Comparison of ENCODE assay signal across 35 cellular contexts in genomic region chr11:118827118-118827517, GRCh38. TPM values are rescaled to one million over a fixed set of nuclear protein-coding genes. Genes with fewer than 3 reads are reported as not detected.
"Had no signal": no experiment of that assay in that cellular context is flagged by ENCODE, and none has a peak within 500 bp of the region (broad histone marks: within the 10 kb centered on the region; RNA-seq: fewer than 3 reads in every experiment).

No MANE protein-coding gene starts in this region.

- H3K27ac ChIP-seq: ascending aorta, cardiac muscle cell, Peyer's patch, SJSA1 had no signal

- H3K4me3 ChIP-seq: ascending aorta, cardiac muscle cell, MG63, Peyer's patch, SJSA1 had no signal

- H3K27ac Mint-ChIP-seq: activated CD4-positive, alpha-beta memory T cell treated with anti-CD3 and anti-CD28 coated beads, Interleukin-2, amount 10 ng/mL, durations not matched to agents 7 days and 5 days; activated CD8-positive, alpha-beta memory T cell treated with anti-CD3 and anti-CD28 coated beads, Interleukin-2, amount 10 ng/mL, durations not matched to agents 7 days and 5 days; activated naive CD4-positive, alpha-beta T cell treated with anti-CD3 and anti-CD28 coated beads, Interleukin-2, amount 50 U/mL, for 24 hours; activated naive CD8-positive, alpha-beta T cell treated with anti-CD3 and anti-CD28 coated beads, Interleukin-2, amount 10 ng/mL, durations not matched to agents 7 days and 5 days; T-helper 1 cell treated with Interleukin-12 subunit alpha and Interleukin-12 subunit beta and Interleukin-4 antibody, amounts not matched to agents 30 μg/mL and 1 μg/mL, for 36 hours; T-helper 2 cell treated with Interferon-gamma antibody and Interleukin-4, amounts not matched to agents 5 μg/mL and 100 μg/mL, for 36 hours had no signal

- H3K36me3 ChIP-seq: ascending aorta, cardiac muscle cell, MG63, Peyer's patch, SJSA1 had no signal

- H3K27me3 ChIP-seq: ascending aorta, cardiac muscle cell, MG63, Peyer's patch, SJSA1 had no signal

- H3K4me1 Mint-ChIP-seq: activated CD4-positive, alpha-beta memory T cell treated with anti-CD3 and anti-CD28 coated beads, Interleukin-2, amount 10 ng/mL, durations not matched to agents 7 days and 5 days; activated CD8-positive, alpha-beta memory T cell treated with anti-CD3 and anti-CD28 coated beads, Interleukin-2, amount 10 ng/mL, durations not matched to agents 7 days and 5 days; activated naive CD8-positive, alpha-beta T cell treated with anti-CD3 and anti-CD28 coated beads, Interleukin-2, amount 10 ng/mL, durations not matched to agents 7 days and 5 days; central memory CD8-positive, alpha-beta T cell had no signal

- H3K9me3 Mint-ChIP-seq: activated CD4-positive, alpha-beta memory T cell treated with anti-CD3 and anti-CD28 coated beads, Interleukin-2, amount 10 ng/mL, durations not matched to agents 7 days and 5 days; activated naive CD4-positive, alpha-beta T cell treated with anti-CD3 and anti-CD28 coated beads, Interleukin-2, amount 50 U/mL, for 24 hours; activated naive CD8-positive, alpha-beta T cell treated with anti-CD3 and anti-CD28 coated beads, Interleukin-2, amount 10 ng/mL, durations not matched to agents 7 days and 5 days; central memory CD8-positive, alpha-beta T cell; T-helper 1 cell treated with Interleukin-12 subunit alpha and Interleukin-12 subunit beta and Interleukin-4 antibody, amounts not matched to agents 30 μg/mL and 1 μg/mL, for 36 hours; T-helper 2 cell treated with Interferon-gamma antibody and Interleukin-4, amounts not matched to agents 5 μg/mL and 100 μg/mL, for 36 hours had no signal

- H3K36me3 Mint-ChIP-seq: activated CD8-positive, alpha-beta memory T cell treated with anti-CD3 and anti-CD28 coated beads, Interleukin-2, amount 10 ng/mL, durations not matched to agents 7 days and 5 days; activated naive CD4-positive, alpha-beta T cell treated with anti-CD3 and anti-CD28 coated beads, Interleukin-2, amount 50 U/mL, for 24 hours; activated naive CD8-positive, alpha-beta T cell treated with anti-CD3 and anti-CD28 coated beads, Interleukin-2, amount 10 ng/mL, durations not matched to agents 7 days and 5 days had no signal

- DNase-seq: activated CD4-positive, alpha-beta memory T cell treated with anti-CD3 and anti-CD28 coated beads, Interleukin-2, amount 10 ng/mL, durations not matched to agents 7 days and 5 days; activated CD4-positive, alpha-beta T cell treated with anti-CD3 and anti-CD28 coated beads for 1 hour; activated CD4-positive, alpha-beta T cell treated with anti-CD3 and anti-CD28 coated beads for 48 hours; activated CD4-positive, CD25-positive, alpha-beta regulatory T cell; activated CD8-positive, alpha-beta memory T cell treated with anti-CD3 and anti-CD28 coated beads for 24 hours; activated CD8-positive, alpha-beta memory T cell treated with anti-CD3 and anti-CD28 coated beads, Interleukin-2, amount 10 ng/mL, durations not matched to agents 7 days and 5 days; activated CD8-positive, alpha-beta memory T cell treated with anti-CD3 and anti-CD28 coated beads, Interleukin-2, amount 50 U/mL, for 48 hours; activated effector memory CD4-positive, alpha-beta T cell treated with Interleukin-2 at 50 U/mL for 16 hours; activated naive CD4-positive, alpha-beta T cell; activated naive CD8-positive, alpha-beta T cell treated with anti-CD3 and anti-CD28 coated beads, Interleukin-2, amount 10 ng/mL, durations not matched to agents 7 days and 5 days; activated T-cell treated with anti-CD3 and anti-CD28 coated beads, Interleukin-2, amount 50 U/mL, for 48 hours; amygdala; Kasumi-1; KG1; MG63; NCI-H1092; NCI-H1436 treated with DMSO at 0.1 percent for 48 hours; NCI-H1694 treated with DMSO at 0.1 percent for 48 hours; NCI-H2029; NCI-H510A; NCI-H526; NCI-H748 treated with DMSO at 0.1 percent for 48 hours; NK-92 treated with Interleukin-12 subunit alpha and Interleukin-12 subunit beta, amount 100 ng/mL, for 24 hours; PC-3; Peyer's patch; RPMI8226; SHP77 treated with DMSO at 0.1 percent for 48 hours; SK-N-SH had no signal

- H3K27me3 Mint-ChIP-seq: activated CD4-positive, alpha-beta memory T cell treated with anti-CD3 and anti-CD28 coated beads, Interleukin-2, amount 10 ng/mL, durations not matched to agents 7 days and 5 days; activated CD8-positive, alpha-beta memory T cell treated with anti-CD3 and anti-CD28 coated beads, Interleukin-2, amount 10 ng/mL, durations not matched to agents 7 days and 5 days; activated naive CD4-positive, alpha-beta T cell treated with anti-CD3 and anti-CD28 coated beads, Interleukin-2, amount 50 U/mL, for 24 hours; activated naive CD8-positive, alpha-beta T cell treated with anti-CD3 and anti-CD28 coated beads, Interleukin-2, amount 10 ng/mL, durations not matched to agents 7 days and 5 days; central memory CD8-positive, alpha-beta T cell had no signal

- H3K4me3 Mint-ChIP-seq: activated CD4-positive, alpha-beta memory T cell treated with anti-CD3 and anti-CD28 coated beads, Interleukin-2, amount 10 ng/mL, durations not matched to agents 7 days and 5 days; activated CD8-positive, alpha-beta memory T cell treated with anti-CD3 and anti-CD28 coated beads, Interleukin-2, amount 10 ng/mL, durations not matched to agents 7 days and 5 days; activated naive CD4-positive, alpha-beta T cell treated with anti-CD3 and anti-CD28 coated beads, Interleukin-2, amount 50 U/mL, for 24 hours; activated naive CD8-positive, alpha-beta T cell treated with anti-CD3 and anti-CD28 coated beads, Interleukin-2, amount 10 ng/mL, durations not matched to agents 7 days and 5 days; central memory CD8-positive, alpha-beta T cell; T-helper 1 cell treated with Interleukin-12 subunit alpha and Interleukin-12 subunit beta and Interleukin-4 antibody, amounts not matched to agents 30 μg/mL and 1 μg/mL, for 36 hours; T-helper 2 cell treated with Interferon-gamma antibody and Interleukin-4, amounts not matched to agents 5 μg/mL and 100 μg/mL, for 36 hours had no signal

- ATAC-seq: activated CD8-positive, alpha-beta memory T cell treated with anti-CD3 and anti-CD28 coated beads, Interleukin-2, amount 10 ng/mL, durations not matched to agents 7 days and 5 days; PC-3 had no signal

- H3K9me3 ChIP-seq: ascending aorta, MG63, Peyer's patch, SJSA1, SK-N-SH had no signal

- H3K4me1 ChIP-seq: ascending aorta, SJSA1 had no signal

RNA-seq across cellular contexts. Expression of gene CXCR5, which starts 56.6 kb away (rescaled TPM):
- total RNA-seq: ascending aorta, cardiac muscle cell, PC-3, SJSA1 had no signal
- polyA plus RNA-seq: cardiac muscle cell had no signal
